8 cellular contexts compared by ENCODE assay signal in genomic region chr7:75905785-75906604, GRCh38. TPM values are rescaled to one million over a fixed set of nuclear protein-coding genes. Genes with fewer than 3 reads are reported as not detected.
DNase-seq lines count a peak whose midpoint lies in the region; ATAC-seq and TF ChIP-seq lines count a peak whose summit lies in the region.

No MANE protein-coding gene starts in this region.

- DNase-seq in G401 (ENCODE audit: low spot score) (peak; percentile 29), NCI-H345 (lab: John Stamatoyannopoulos, UW) (peak; percentile 72), colonic mucosa (peak; percentile 27), left lung (peak; percentile 86), transverse colon (peak; percentile 53), cerebellum (ENCODE audit: low spot score) (no peak)
- no peak for DNase-seq in activated CD4-positive, alpha-beta T cell treated with anti-CD3 and anti-CD28 coated beads for 36 hours

- POLR2A ChIA-PET in activated CD4-positive, alpha-beta T cell treated with anti-CD3 and anti-CD28 coated beads for 36 hours (lab: Charles Lee): no interaction called here

- no peak overlapping the region for H3K27ac ChIP-seq in colonic mucosa
- H3K27ac ChIP-seq in left lung: peak overlapping the region; percentile 54 to 75
- peak overlapping the region in 3 of 4 donors; percentile 26 to 52 (median 30) for H3K27ac ChIP-seq in transverse colon

- WGBS in transverse colon (ENCODE audit: low coverage in 1 of 2), 2 donors: 38 to 50% methylated on average over 8 to 17 of the region's 17 CpGs

- H3K27me3 Mint-ChIP-seq in activated CD4-positive, alpha-beta T cell treated with anti-CD3 and anti-CD28 coated beads for 36 hours: no peaks in the 10 kb centered on the region

- H3K4me3 Mint-ChIP-seq in activated CD4-positive, alpha-beta T cell treated with anti-CD3 and anti-CD28 coated beads for 36 hours: no peak overlapping the region

- H3K27me3 ChIP-seq in colonic mucosa: no peaks in the 10 kb centered on the region
- no peaks in the 10 kb centered on the region for H3K27me3 ChIP-seq in left lung
- no peaks in the 10 kb centered on the region for H3K27me3 ChIP-seq in transverse colon

- CTCF ChIA-PET in activated CD4-positive, alpha-beta T cell treated with anti-CD3 and anti-CD28 coated beads for 36 hours (lab: Charles Lee): interaction anchor here (0.6 kb wide), 1 partner anchor 27 kb away, joined by 3 read pairs; no protein-coding TSS in a partner anchor

- H3K27ac Mint-ChIP-seq in activated CD4-positive, alpha-beta T cell treated with anti-CD3 and anti-CD28 coated beads for 36 hours: no peak overlapping the region

- ATAC-seq in left lung (peak; percentile 88), GM19351 (IDR thresholded peaks at IDR 0.05; ENCODE audit: unreplicated experiment) (no peak)
- ATAC-seq in activated CD4-positive, alpha-beta T cell treated with anti-CD3 and anti-CD28 coated beads for 36 hours: no peak

- intact Hi-C loops in colonic mucosa (cut with DNase I): no loop called here
- intact Hi-C loops in left lung (cut with DNase I): no loop called here
- intact Hi-C loops in transverse colon (cut with DNase I; ENCODE audit: low total_unique reads): no loop called here
- intact Hi-C loops in activated CD4-positive, alpha-beta T cell treated with anti-CD3 and anti-CD28 coated beads for 36 hours (cut with DNase I, micrococcal nuclease): no loop called here

- H3K36me3 Mint-ChIP-seq in activated CD4-positive, alpha-beta T cell treated with anti-CD3 and anti-CD28 coated beads for 36 hours (ENCODE audit: low read depth): no peaks in the 10 kb centered on the region

- no peaks in the 10 kb centered on the region for H3K9me3 Mint-ChIP-seq in activated CD4-positive, alpha-beta T cell treated with anti-CD3 and anti-CD28 coated beads for 36 hours (ENCODE audit: low read depth)

- H3K9ac ChIP-seq in colonic mucosa (ENCODE audit: low read depth in 2 of 2, low read length in 2 of 2): no peak overlapping the region

- H3K4me1 ChIP-seq in colonic mucosa: no peaks in the 10 kb centered on the region
- H3K4me1 ChIP-seq in left lung: peaks cover 13 to 17% of the 10 kb centered on the region in 2 donors
- peaks cover 0 to 8% (median 4%) of the 10 kb centered on the region in 4 donors for H3K4me1 ChIP-seq in transverse colon

- no peak for TF ChIP-seq POLR2A in transverse colon (IDR thresholded peaks at IDR 0.05)

- TF ChIP-seq CTCF in colonic mucosa (IDR thresholded peaks at IDR 0.05) (no peak), left lung (IDR thresholded peaks at IDR 0.05) (no peak), transverse colon (IDR thresholded peaks at IDR 0.05) (no peak)

- H3K4me1 Mint-ChIP-seq in activated CD4-positive, alpha-beta T cell treated with anti-CD3 and anti-CD28 coated beads for 36 hours: peaks cover 3% of the 10 kb centered on the region

- H3K9me3 ChIP-seq in colonic mucosa (no peaks in the 10 kb centered on the region), left lung (no peaks in the 10 kb centered on the region), transverse colon (no peaks in the 10 kb centered on the region)

- no peak overlapping the region for H3K4me3 ChIP-seq in colonic mucosa
- peak overlapping the region in 1 of 2 donors; percentile 1 for H3K4me3 ChIP-seq in left lung
- H3K4me3 ChIP-seq in transverse colon: no peak overlapping the region

- no peaks in the 10 kb centered on the region for H3K36me3 ChIP-seq in colonic mucosa
- no peaks in the 10 kb centered on the region for H3K36me3 ChIP-seq in left lung
- H3K36me3 ChIP-seq in transverse colon: no peaks in the 10 kb centered on the region

- no peak for TF ChIP-seq EP300 in transverse colon (IDR thresholded peaks at IDR 0.05; ENCODE audit: low read depth)

- in situ Hi-C loops in G401 (cut with HindIII; ENCODE audit: low sequenced_read_pairs): no loop called here
- in situ Hi-C loops in transverse colon (cut with MboI; ENCODE audit: low pct_ligation_motif_present in 1 of 4, low pct_unique_long_range_greater_than_20kb in 1 of 4, low sequenced_read_pairs in 3 of 4): no loop called here

RNA-seq across cellular contexts. Expression of gene POR, which starts 9.0 kb away (rescaled TPM):
- 44.1 and 73.3 TPM in 2 replicates for total RNA-seq in G401 (2014; rRNA removed; shearing (Covaris generic))
- total RNA-seq in colonic mucosa (100 to 1,000 TPM; 126 to 169 TPM), left lung (100 to 1,000 TPM; 206 to 210 TPM), transverse colon (100 to 1,000 TPM in 3 of 4 donors, 10 to 100 TPM in 1; 95.9 to 200 (median 149) TPM), cerebellum (37.1 TPM)
- total RNA-seq in activated CD4-positive, alpha-beta T cell treated with anti-CD3 and anti-CD28 coated beads for 36 hours: 10 to 100 TPM; 24.9 to 33.8 TPM

RNA-seq across cellular contexts. Expression of gene RHBDD2, which starts 27.2 kb away (rescaled TPM):
- total RNA-seq in G401 (2014; rRNA removed; shearing (Covaris generic)): 27.0 and 28.3 TPM in 2 replicates
- total RNA-seq in colonic mucosa (10 to 100 TPM; 42.6 to 51.0 TPM), left lung (10 to 100 TPM; 62.4 to 69.0 TPM), transverse colon (10 to 100 TPM; 44.9 to 79.7 (median 63.7) TPM), cerebellum (29.4 TPM)
- total RNA-seq in activated CD4-positive, alpha-beta T cell treated with anti-CD3 and anti-CD28 coated beads for 36 hours: 10 to 100 TPM; 21.6 to 23.2 TPM

Comparison
In these comparisons a context has a peak if more than half of its experiments do, and no peak if none do; other contexts are left out.
1. DNase-seq: peak in G401 (single experiment), NCI-H345 (single experiment), colonic mucosa (single experiment), left lung (2 of 2) and transverse colon (single experiment); none in activated CD4-positive, alpha-beta T cell treated with anti-CD3 and anti-CD28 coated beads for 36 hours (single experiment) and cerebellum (single experiment).